Comparison of ENCODE assay signal across 2 cellular contexts in genomic region chr2:54228945-54229344, GRCh38.
TF ChIP-seq lines count a peak whose summit lies in the region.

No MANE protein-coding gene starts in this region.

TF ChIP-seq in liver, 16 proteins besides CTCF, POLR2A, EP300 and RAD21:
- no peak for TF ChIP-seq FOXA1 (IDR thresholded peaks at IDR 0.05)
- TF ChIP-seq HNF4A (conservative IDR thresholded peaks at IDR 0.05), result no peak
- no peak for TF ChIP-seq HNF4G (IDR thresholded peaks at IDR 0.05)
- TF ChIP-seq YY1 (IDR thresholded peaks at IDR 0.05), result peak; percentile 26
- TF ChIP-seq MAX (IDR thresholded peaks at IDR 0.05), result no peak

TF ChIP-seq in HepG2, 621 proteins besides CTCF, POLR2A, EP300 and RAD21:
- no peak for TF ChIP-seq NPAS2 (CRISPR knock-in tag; IDR thresholded peaks at IDR 0.05; ENCODE audit: borderline replicate concordance)
- TF ChIP-seq ZSCAN31 (CRISPR knock-in tag; IDR thresholded peaks at IDR 0.05; ENCODE audit: low read depth), result no peak
- TF ChIP-seq CREB1 (IDR thresholded peaks at IDR 0.05), result no peak
- no peak for TF ChIP-seq CREB1 (CRISPR knock-in tag; IDR thresholded peaks at IDR 0.05)
- no peak for TF ChIP-seq MYC (CRISPR knock-in tag; IDR thresholded peaks at IDR 0.05; ENCODE audit: borderline replicate concordance)
- TF ChIP-seq PHF8 (CRISPR knock-in tag; IDR thresholded peaks at IDR 0.05), result no peak
- no peak for TF ChIP-seq GTF3A (CRISPR knock-in tag; conservative IDR thresholded peaks at IDR 0.05)
- TF ChIP-seq ZNF292 (CRISPR knock-in tag; IDR thresholded peaks at IDR 0.05; ENCODE audit: borderline replicate concordance, low read depth), result no peak
- TF ChIP-seq ZNF619 (CRISPR knock-in tag; IDR thresholded peaks at IDR 0.05), result no peak
- TF ChIP-seq ZNF326 (CRISPR knock-in tag; IDR thresholded peaks at IDR 0.05; ENCODE audit: borderline replicate concordance), result no peak
- no peak for TF ChIP-seq SRY (CRISPR knock-in tag; IDR thresholded peaks at IDR 0.05)
- TF ChIP-seq GLI4 (CRISPR knock-in tag; IDR thresholded peaks at IDR 0.05; ENCODE audit: borderline replicate concordance), result no peak
- TF ChIP-seq SATB2 (CRISPR knock-in tag; IDR thresholded peaks at IDR 0.05), result no peak
- TF ChIP-seq TAF1 (CRISPR knock-in tag; IDR thresholded peaks at IDR 0.05), result no peak
- TF ChIP-seq MYNN (CRISPR knock-in tag; IDR thresholded peaks at IDR 0.05; ENCODE audit: low read depth), result no peak
